In the genomic region with DNA sequence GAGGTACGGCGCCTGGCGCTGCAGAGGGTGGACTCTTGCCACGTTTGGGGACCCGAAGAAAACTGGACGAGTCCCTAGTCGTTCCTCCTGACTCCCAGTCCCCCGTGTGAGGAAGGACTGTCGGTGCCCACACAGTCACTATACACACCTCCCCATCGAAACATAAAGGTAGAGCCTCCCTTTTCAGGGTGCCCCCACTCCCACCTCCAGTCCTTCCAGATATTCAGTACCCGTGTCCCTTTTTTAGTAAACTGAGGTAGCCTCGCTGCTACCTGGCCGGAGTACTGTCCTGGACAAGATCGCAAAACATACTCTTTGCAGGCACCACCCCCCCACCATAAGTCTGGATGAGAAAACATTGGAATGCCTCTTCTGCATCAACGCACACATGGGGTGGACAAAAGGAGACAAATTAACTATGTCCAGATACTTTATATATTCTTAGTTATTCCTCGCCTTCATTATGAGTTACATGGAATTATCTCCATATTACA, we compare ENCODE assay signal across 1 cellular context.
TF ChIP-seq lines count a peak whose summit lies in the region.

No MANE protein-coding gene starts in this region.

TF ChIP-seq in GM23338, 12 proteins besides CTCF, POLR2A, EP300 and RAD21 (continued from another document):
- TF ChIP-seq, protein P1, sequence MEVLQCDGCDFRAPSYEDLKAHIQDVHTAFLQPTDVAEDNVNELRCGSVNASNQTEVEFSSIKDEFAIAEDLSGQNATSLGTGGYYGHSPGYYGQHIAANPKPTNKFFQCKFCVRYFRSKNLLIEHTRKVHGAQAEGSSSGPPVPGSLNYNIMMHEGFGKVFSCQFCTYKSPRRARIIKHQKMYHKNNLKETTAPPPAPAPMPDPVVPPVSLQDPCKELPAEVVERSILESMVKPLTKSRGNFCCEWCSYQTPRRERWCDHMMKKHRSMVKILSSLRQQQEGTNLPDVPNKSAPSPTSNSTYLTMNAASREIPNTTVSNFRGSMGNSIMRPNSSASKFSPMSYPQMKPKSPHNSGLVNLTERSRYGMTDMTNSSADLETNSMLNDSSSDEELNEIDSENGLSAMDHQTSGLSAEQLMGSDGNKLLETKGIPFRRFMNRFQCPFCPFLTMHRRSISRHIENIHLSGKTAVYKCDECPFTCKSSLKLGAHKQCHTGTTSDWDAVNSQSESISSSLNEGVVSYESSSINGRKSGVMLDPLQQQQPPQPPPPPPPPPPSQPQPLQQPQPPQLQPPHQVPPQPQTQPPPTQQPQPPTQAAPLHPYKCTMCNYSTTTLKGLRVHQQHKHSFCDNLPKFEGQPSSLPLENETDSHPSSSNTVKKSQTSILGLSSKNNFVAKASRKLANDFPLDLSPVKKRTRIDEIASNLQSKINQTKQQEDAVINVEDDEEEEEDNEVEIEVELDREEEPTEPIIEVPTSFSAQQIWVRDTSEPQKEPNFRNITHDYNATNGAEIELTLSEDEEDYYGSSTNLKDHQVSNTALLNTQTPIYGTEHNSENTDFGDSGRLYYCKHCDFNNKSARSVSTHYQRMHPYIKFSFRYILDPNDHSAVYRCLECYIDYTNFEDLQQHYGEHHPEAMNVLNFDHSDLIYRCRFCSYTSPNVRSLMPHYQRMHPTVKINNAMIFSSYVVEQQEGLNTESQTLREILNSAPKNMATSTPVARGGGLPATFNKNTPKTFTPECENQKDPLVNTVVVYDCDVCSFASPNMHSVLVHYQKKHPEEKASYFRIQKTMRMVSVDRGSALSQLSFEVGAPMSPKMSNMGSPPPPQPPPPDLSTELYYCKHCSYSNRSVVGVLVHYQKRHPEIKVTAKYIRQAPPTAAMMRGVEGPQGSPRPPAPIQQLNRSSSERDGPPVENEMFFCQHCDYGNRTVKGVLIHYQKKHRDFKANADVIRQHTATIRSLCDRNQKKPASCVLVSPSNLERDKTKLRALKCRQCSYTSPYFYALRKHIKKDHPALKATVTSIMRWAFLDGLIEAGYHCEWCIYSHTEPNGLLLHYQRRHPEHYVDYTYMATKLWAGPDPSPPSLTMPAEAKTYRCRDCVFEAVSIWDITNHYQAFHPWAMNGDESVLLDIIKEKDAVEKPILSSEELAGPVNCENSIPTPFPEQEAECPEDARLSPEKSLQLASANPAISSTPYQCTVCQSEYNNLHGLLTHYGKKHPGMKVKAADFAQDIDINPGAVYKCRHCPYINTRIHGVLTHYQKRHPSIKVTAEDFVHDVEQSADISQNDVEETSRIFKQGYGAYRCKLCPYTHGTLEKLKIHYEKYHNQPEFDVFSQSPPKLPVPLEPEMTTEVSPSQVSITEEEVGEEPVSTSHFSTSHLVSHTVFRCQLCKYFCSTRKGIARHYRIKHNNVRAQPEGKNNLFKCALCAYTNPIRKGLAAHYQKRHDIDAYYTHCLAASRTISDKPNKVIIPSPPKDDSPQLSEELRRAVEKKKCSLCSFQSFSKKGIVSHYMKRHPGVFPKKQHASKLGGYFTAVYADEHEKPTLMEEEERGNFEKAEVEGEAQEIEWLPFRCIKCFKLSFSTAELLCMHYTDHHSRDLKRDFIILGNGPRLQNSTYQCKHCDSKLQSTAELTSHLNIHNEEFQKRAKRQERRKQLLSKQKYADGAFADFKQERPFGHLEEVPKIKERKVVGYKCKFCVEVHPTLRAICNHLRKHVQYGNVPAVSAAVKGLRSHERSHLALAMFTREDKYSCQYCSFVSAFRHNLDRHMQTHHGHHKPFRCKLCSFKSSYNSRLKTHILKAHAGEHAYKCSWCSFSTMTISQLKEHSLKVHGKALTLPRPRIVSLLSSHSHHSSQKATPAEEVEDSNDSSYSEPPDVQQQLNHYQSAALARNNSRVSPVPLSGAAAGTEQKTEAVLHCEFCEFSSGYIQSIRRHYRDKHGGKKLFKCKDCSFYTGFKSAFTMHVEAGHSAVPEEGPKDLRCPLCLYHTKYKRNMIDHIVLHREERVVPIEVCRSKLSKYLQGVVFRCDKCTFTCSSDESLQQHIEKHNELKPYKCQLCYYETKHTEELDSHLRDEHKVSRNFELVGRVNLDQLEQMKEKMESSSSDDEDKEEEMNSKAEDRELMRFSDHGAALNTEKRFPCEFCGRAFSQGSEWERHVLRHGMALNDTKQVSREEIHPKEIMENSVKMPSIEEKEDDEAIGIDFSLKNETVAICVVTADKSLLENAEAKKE (CRISPR knock-in tag; IDR thresholded peaks at IDR 0.05): no peak
- no peak for TF ChIP-seq ZNF331 (CRISPR knock-in tag; IDR thresholded peaks at IDR 0.05; ENCODE audit: low read depth)
